ENCODE assay signal across 16 cellular contexts in the genomic region with DNA sequence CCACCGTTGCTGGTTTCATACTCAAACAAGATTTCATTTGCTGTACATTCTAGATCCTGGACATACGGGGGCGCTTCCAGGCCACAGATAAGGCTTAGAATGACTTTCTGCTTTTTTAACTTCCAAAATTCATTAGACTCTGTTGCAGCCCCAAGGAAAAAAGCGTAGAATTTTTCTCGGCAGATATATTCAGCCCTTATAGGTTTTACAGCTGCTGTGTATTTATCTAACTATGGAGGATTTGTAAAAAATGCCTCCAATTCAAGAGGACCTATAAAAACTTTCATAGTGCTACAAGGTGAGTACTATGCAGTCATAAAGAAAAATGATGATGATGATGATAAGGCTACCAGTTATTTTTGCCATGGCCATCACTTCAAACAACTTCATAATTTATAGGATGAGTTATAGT. TPM values are rescaled to one million over a fixed set of nuclear protein-coding genes. Genes with fewer than 3 reads are reported as not detected.
DNase-seq lines count a peak whose midpoint lies in the region; ATAC-seq and TF ChIP-seq lines count a peak whose summit lies in the region.
"Had no signal": no experiment of that assay in that cellular context is flagged by ENCODE, and none has a peak within 500 bp of the region (broad histone marks: within the 10 kb centered on the region; RNA-seq: fewer than 3 reads in every experiment).

No MANE protein-coding gene starts in this region.

- CTCF ChIA-PET in RWPE1 (lab: Yijun Ruan, JAX), result interaction anchor here (0.6 kb wide), 1 partner anchor 28 kb away, joined by 5 read pairs; no protein-coding TSS in a partner anchor

- no peaks in the 10 kb centered on the region for H3K27me3 ChIP-seq in foreskin keratinocyte

- peak; percentile 6 for DNase-seq in EL
- peak in 39 of 76 experiments; percentile 1 to 59 (median 23) for DNase-seq in HUDEP-2 (lab: John Stamatoyannopoulos, UW; ENCODE audit: unreplicated experiment in 76 of 76)
- peak; percentile 20 for DNase-seq in RWPE1 (ENCODE audit: low spot score)
- no peak for DNase-seq in foreskin keratinocyte
- no peak for DNase-seq in activated naive CD4-positive, alpha-beta T cell (lab: John Stamatoyannopoulos, UW)
- DNase-seq in mucosa of gallbladder (ENCODE audit: low spot score), result no peak
- no peak for DNase-seq in NCI-H526 treated with DMSO at 0.1 percent for 48 hours (lab: John Stamatoyannopoulos, UW)
- no peak for DNase-seq in cerebellar nuclear complex (lab: John Stamatoyannopoulos, UW)
- DNase-seq: activated CD4-positive, alpha-beta T cell treated with anti-CD3 and anti-CD28 coated beads for 48 hours; activated naive CD4-positive, alpha-beta T cell treated with anti-CD3 and anti-CD28 coated beads, Interleukin-2, amount 50 U/mL, for 16 hours; DMS79 treated with DMSO at 0.1 percent for 48 hours; effector memory CD4-positive, alpha-beta T cell; H7; hypothalamus; NCI-H1436 had no signal

- no peak for TF ChIP-seq CTCF in RWPE1 (conservative IDR thresholded peaks at IDR 0.05; ENCODE audit: low read depth)
- peak; percentile 24 for TF ChIP-seq CTCF in foreskin keratinocyte (conservative IDR thresholded peaks at IDR 0.05)

- no peak for ATAC-seq in foreskin keratinocyte

- H3K27ac ChIP-seq in RWPE1 (no peak overlapping the region), foreskin keratinocyte (no peak overlapping the region)
- H3K27ac ChIP-seq: thoracic aorta had no signal

- H3K4me1 ChIP-seq in foreskin keratinocyte, result no peaks in the 10 kb centered on the region

- POLR2A ChIA-PET in RWPE1 (lab: Yijun Ruan, JAX; ENCODE audit: low non-redundant PET), result no interaction called here

RNA-seq across cellular contexts. Expression of a gene that starts 51.6 kb away (rescaled TPM):
- total RNA-seq in foreskin keratinocyte (not detected in 2 replicates), mucosa of gallbladder (5.5 TPM)
- polyA plus RNA-seq in foreskin keratinocyte, result not detected in 2 replicates
- total RNA-seq: thoracic aorta had no signal

Comparison
In these comparisons a context has a peak if more than half of its experiments do, and no peak if none do; other contexts are left out.
1. DNase-seq: peak in EL (single experiment), HUDEP-2 (39 of 76) and RWPE1 (single experiment); none in foreskin keratinocyte (0 of 2), activated naive CD4-positive, alpha-beta T cell (0 of 4), mucosa of gallbladder (single experiment), NCI-H526 treated with DMSO at 0.1 percent for 48 hours (single experiment) and cerebellar nuclear complex (0 of 2).